Comparison of ENCODE assay signal across 8 cellular contexts in genomic region chr17:45317113-45317820, GRCh38. TPM values are rescaled to one million over a fixed set of nuclear protein-coding genes. Genes with fewer than 3 reads are reported as not detected.
A peak's percentile ranks its signal among the peaks of the same experiment; 100 is the strongest.
DNase-seq lines count a peak whose midpoint lies in the region; ATAC-seq and TF ChIP-seq lines count a peak whose summit lies in the region.

No MANE protein-coding gene starts in this region.

- peak overlapping the region; percentile 34 to 56 for H3K4me3 ChIP-seq in muscle layer of colon (ENCODE audit: low read depth in 1 of 2, low read length in 2 of 2)

- peak; percentile 99 for DNase-seq in DMS79 treated with DMSO at 0.1 percent for 48 hours (lab: John Stamatoyannopoulos, UW)
- DNase-seq in KG1 (lab: John Stamatoyannopoulos, UW), result peak; percentile 99
- peak; percentile 100 for DNase-seq in activated T-cell treated with anti-CD3 and anti-CD28 coated beads, Interleukin-2, amount 50 U/mL, for 48 hours
- DNase-seq in stimulated activated CD8-positive, alpha-beta memory T cell treated with anti-CD3 and anti-CD28 coated beads, Interleukin-7, amount 100 ng/mL, for 1 hour (ENCODE audit: low read depth in 2 of 2), result peak; percentile 98 to 99

- H3K36me3 ChIP-seq in muscle layer of colon (ENCODE audit: insufficient read depth, low read length), result no peaks in the 10 kb centered on the region

- no peaks in the 10 kb centered on the region for H3K9me3 ChIP-seq in muscle layer of colon (ENCODE audit: low read length)

- peak; percentile 62 for ATAC-seq in GM21737 (IDR thresholded peaks at IDR 0.05; ENCODE audit: unreplicated experiment)
- ATAC-seq in esophagus mucosa, result peak; percentile 89

- H3K4me1 ChIP-seq in muscle layer of colon (ENCODE audit: insufficient read depth, low read length), result peaks cover 80% of the 10 kb centered on the region

- peak overlapping the region; percentile 9 for H3K9ac ChIP-seq in muscle layer of colon (ENCODE audit: low read length)

- no peaks in the 10 kb centered on the region for H3K27me3 ChIP-seq in muscle layer of colon (ENCODE audit: control insufficient read depth in 1 of 2, insufficient read depth in 2 of 2, low read length in 2 of 2)

- H3K27ac ChIP-seq in muscle layer of colon (ENCODE audit: low read depth, low read length), result peak overlapping the region; percentile 99

TF ChIP-seq in PFSK-1, 5 proteins besides CTCF, POLR2A, EP300 and RAD21:
- TF ChIP-seq REST (IDR thresholded peaks at IDR 0.05; ENCODE audit: insufficient read depth in 1 of 2, low read depth in 2 of 2, low read length in 2 of 2) (no peak), SIN3A (IDR thresholded peaks at IDR 0.05; ENCODE audit: borderline replicate concordance, insufficient read depth, low read length) (peak; percentile 91), POLR2AphosphoS5 (IDR thresholded peaks at IDR 0.05; ENCODE audit: low read depth, low read length) (peak; percentile 53; the same call in 1 of the 2 replicates), TAF1 (IDR thresholded peaks at IDR 0.05; ENCODE audit: borderline replicate concordance, insufficient read depth, low read length) (no peak), FOXP2 (optimal IDR thresholded peaks at IDR 0.05; ENCODE audit: borderline replicate concordance, extremely low read depth, extremely low read length, insufficient read depth) (peak; percentile 63)

RNA-seq across cellular contexts. Expression of gene MAP3K14, which starts 0.4 kb away (rescaled TPM):
- 7.4 TPM for polyA plus RNA-seq in PFSK-1 (2012; ENCODE audit: insufficient read length, low read depth)
- 6.3 TPM for total RNA-seq in esophagus mucosa

RNA-seq across cellular contexts. Expression of gene SPATA32, which starts 55.4 kb away (rescaled TPM):
- polyA plus RNA-seq in PFSK-1 (2012; ENCODE audit: insufficient read length, low read depth), result 0.40 TPM
- 0.24 TPM for total RNA-seq in esophagus mucosa

Comparison
In these comparisons a context has a peak if more than half of its experiments do, and no peak if none do; other contexts are left out.
1. Peak in every context shown above with its lines: DNase-seq, ATAC-seq, H3K4me3 ChIP-seq and H3K27ac ChIP-seq.